ENCODE assay signal across 19 cellular contexts in genomic region chr11:27347361-27347760, GRCh38. TPM values are rescaled to one million over a fixed set of nuclear protein-coding genes. Genes with fewer than 3 reads are reported as not detected.
DNase-seq lines count a peak whose midpoint lies in the region; ATAC-seq and TF ChIP-seq lines count a peak whose summit lies in the region.
"Had no signal": no experiment of that assay in that cellular context is flagged by ENCODE, and none has a peak within 500 bp of the region (broad histone marks: within the 10 kb centered on the region; RNA-seq: fewer than 3 reads in every experiment).

No MANE protein-coding gene starts in this region.

- H3K27ac ChIP-seq in HUES48 (ENCODE audit: low read depth, low read length) (peak overlapping the region; percentile 92), VCaP (peak overlapping the region; percentile 48), iPS-18a (ENCODE audit: low read length) (peak overlapping the region; percentile 6), trophoblast cell (ENCODE audit: low read depth, low read length) (peak overlapping the region; percentile 71)
- H3K27ac ChIP-seq: BLaER1 treated with 17β-estradiol and CSF1 and Interleukin-3, amounts not matched to agents 10 nM and 100 nM; HL-60; KMS-11; RWPE1 had no signal

- H3K18ac ChIP-seq in trophoblast cell (ENCODE audit: low read length): no peak overlapping the region

- H4K8ac ChIP-seq in trophoblast cell (ENCODE audit: low read depth, low read length): no peak overlapping the region

- no peak overlapping the region for H3K4ac ChIP-seq in trophoblast cell (ENCODE audit: low read depth, low read length)

- no peak overlapping the region for H2BK5ac ChIP-seq in trophoblast cell (ENCODE audit: low read depth, low read length, poor library complexity)

- peaks cover 7% of the 10 kb centered on the region for H3K79me1 ChIP-seq in trophoblast cell (ENCODE audit: low read length)

- H3K4me1 ChIP-seq in HUES48 (ENCODE audit: control insufficient read depth, insufficient read depth, low read length) (peaks cover 49% of the 10 kb centered on the region), iPS-18a (ENCODE audit: control insufficient read depth, low read depth, low read length) (peaks cover 45% of the 10 kb centered on the region), trophoblast cell (ENCODE audit: control insufficient read depth in 1 of 2, insufficient read depth in 2 of 2, low read length in 2 of 2) (no peaks in the 10 kb centered on the region)
- H3K4me1 ChIP-seq: BLaER1 treated with 17β-estradiol and CSF1 and Interleukin-3, amounts not matched to agents 10 nM and 100 nM had no signal

- H3K27me3 ChIP-seq in HUES48 (ENCODE audit: control insufficient read depth, insufficient read depth, low read length) (no peaks in the 10 kb centered on the region), iPS-18a (ENCODE audit: control insufficient read depth, insufficient read depth, low read length) (no peaks in the 10 kb centered on the region), trophoblast cell (ENCODE audit: insufficient read depth, low read length) (no peaks in the 10 kb centered on the region)
- H3K27me3 ChIP-seq: BLaER1 treated with 17β-estradiol and CSF1 and Interleukin-3, amounts not matched to agents 10 nM and 100 nM had no signal

- no peak overlapping the region for H3K14ac ChIP-seq in trophoblast cell (ENCODE audit: low read length)

- ATAC-seq in GM19463 (IDR thresholded peaks at IDR 0.05; ENCODE audit: unreplicated experiment) (no peak), GM21529 (IDR thresholded peaks at IDR 0.05; ENCODE audit: unreplicated experiment) (no peak), HG03378 (IDR thresholded peaks at IDR 0.05; ENCODE audit: unreplicated experiment) (no peak)
- ATAC-seq: CD8-positive, alpha-beta T cell had no signal

- H3K79me2 ChIP-seq in trophoblast cell (ENCODE audit: control insufficient read depth, insufficient read depth, low read length, poor library complexity): no peaks in the 10 kb centered on the region

- no peak overlapping the region for H3K4me2 ChIP-seq in trophoblast cell (ENCODE audit: low read length)
- H3K4me2 ChIP-seq: BLaER1 treated with 17β-estradiol and CSF1 and Interleukin-3, amounts not matched to agents 10 nM and 100 nM; KMS-11 had no signal

- no peak overlapping the region for H4K12ac ChIP-seq in trophoblast cell (ENCODE audit: low read depth, low read length)

- H4K91ac ChIP-seq in trophoblast cell (ENCODE audit: low read depth, low read length): peak overlapping the region; percentile 28

- no peaks in the 10 kb centered on the region; the same call in 1 of the 2 replicates for H3K36me3 ChIP-seq in HUES48 (ENCODE audit: control insufficient read depth, insufficient read depth, low read length)
- H3K36me3 ChIP-seq in iPS-18a (ENCODE audit: control insufficient read depth, low read depth, low read length): no peaks in the 10 kb centered on the region
- H3K36me3 ChIP-seq in trophoblast cell (ENCODE audit: control insufficient read depth in 1 of 2, insufficient read depth in 2 of 2, low read length in 2 of 2): peaks cover 0 to 2% of the 10 kb centered on the region in 2 experiments

- H3K23ac ChIP-seq in trophoblast cell (ENCODE audit: low read length): no peak overlapping the region

- peak overlapping the region; percentile 38 for H2BK120ac ChIP-seq in trophoblast cell (ENCODE audit: insufficient read depth, low read length, poor library complexity)

- H2AK5ac ChIP-seq in trophoblast cell (ENCODE audit: low read length): no peak overlapping the region

- DNase-seq in trophoblast cell: no peak
- no peak for DNase-seq in activated CD4-positive, alpha-beta T cell treated with anti-CD3 and anti-CD28 coated beads, Interleukin-2, amount 50 U/mL, for 1 hour
- DNase-seq: Calu3; CD8-positive, alpha-beta T cell; NCI-H2227 treated with DMSO at 0.1 percent for 48 hours; NCI-H524; NCI-H82; SIG-M5 had no signal

- H3K9me3 ChIP-seq in HUES48 (ENCODE audit: control insufficient read depth, insufficient read depth, low read length) (no peaks in the 10 kb centered on the region), iPS-18a (ENCODE audit: control insufficient read depth, low read depth, low read length) (no peaks in the 10 kb centered on the region), trophoblast cell (ENCODE audit: insufficient read depth, low read depth, low read length) (no peaks in the 10 kb centered on the region)
- H3K9me3 ChIP-seq: BLaER1 treated with 17β-estradiol and CSF1 and Interleukin-3, amounts not matched to agents 10 nM and 100 nM; HAP-1 had no signal

- H3K4me3 ChIP-seq in HUES48 (ENCODE audit: low read depth, low read length): peak overlapping the region; percentile 32
- peak overlapping the region; percentile 43 for H3K4me3 ChIP-seq in iPS-18a (ENCODE audit: low read length)
- H3K4me3 ChIP-seq in trophoblast cell (ENCODE audit: low read depth, low read length): no peak overlapping the region
- H3K4me3 ChIP-seq: BLaER1 treated with 17β-estradiol and CSF1 and Interleukin-3, amounts not matched to agents 10 nM and 100 nM; HAP-1 had no signal

- TF ChIP-seq CTCF in VCaP (conservative IDR thresholded peaks at IDR 0.05): no peak

- H3K9ac ChIP-seq in HUES48 (ENCODE audit: low read depth, low read length) (no peak overlapping the region), iPS-18a (ENCODE audit: low read length) (peak overlapping the region; percentile 42), trophoblast cell (ENCODE audit: low read length) (no peak overlapping the region)
- H3K9ac ChIP-seq: BLaER1 treated with 17β-estradiol and CSF1 and Interleukin-3, amounts not matched to agents 10 nM and 100 nM; KMS-11 had no signal

- H2AFZ ChIP-seq in trophoblast cell (ENCODE audit: insufficient read depth, low read length, poor library complexity): no peak overlapping the region

- H2BK12ac ChIP-seq in trophoblast cell (ENCODE audit: low read length): no peak overlapping the region

RNA-seq across cellular contexts. Expression of gene CCDC34, which starts 15.7 kb away (rescaled TPM):
- polyA plus RNA-seq in trophoblast cell (2013): 23.5 and 25.3 TPM in 2 replicates

Comparison
In these comparisons a context has a peak if more than half of its experiments do, and no peak if none do; other contexts are left out.
1. H3K27ac ChIP-seq: peak in every context shown above with its lines; median percentile 92 in HUES48; 71 in trophoblast cell; 48 in VCaP; 6 in iPS-18a.